Comparison of ENCODE assay signal across 20 cellular contexts in the genomic region with DNA sequence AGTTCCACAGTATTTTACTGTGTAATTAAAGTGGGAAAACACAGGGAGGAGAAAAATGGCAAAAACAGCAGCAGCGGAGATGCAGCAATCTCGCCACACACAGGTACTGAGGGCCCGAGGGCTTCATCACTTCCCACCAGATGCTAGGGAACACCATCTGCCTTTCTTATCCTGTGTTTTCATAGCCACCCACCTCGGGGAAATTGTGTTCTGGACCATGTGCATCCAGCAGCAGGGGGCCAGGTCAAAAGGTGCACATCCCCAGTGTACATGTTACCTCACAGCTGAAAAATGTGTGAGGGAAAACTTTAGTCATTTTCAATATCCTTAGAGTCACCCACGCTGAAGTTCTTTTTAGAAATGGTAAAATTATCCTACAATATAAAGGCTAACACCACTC.
"Had no signal": no experiment of that assay in that cellular context is flagged by ENCODE, and none has a peak within 500 bp of the region (broad histone marks: within the 10 kb centered on the region; RNA-seq: fewer than 3 reads in every experiment).

No MANE protein-coding gene starts in this region.

- H3K27ac ChIP-seq: colonic mucosa, lower lobe of right lung, prostate gland, upper lobe of left lung had no signal

- H3K4me3 ChIP-seq: colonic mucosa, lower lobe of right lung, prostate gland, upper lobe of left lung had no signal

- H3K4me1 ChIP-seq: colonic mucosa, lower lobe of right lung, prostate gland, upper lobe of left lung had no signal

- H3K4me3 Mint-ChIP-seq: activated naive CD4-positive, alpha-beta T cell treated with anti-CD3 and anti-CD28 coated beads for 36 hours; activated T-cell treated with anti-CD3 and anti-CD28 coated beads, Interleukin-2, amount 50 U/mL, for 4 hours; stimulated activated naive CD8-positive, alpha-beta T cell treated with anti-CD3 and anti-CD28 coated beads, Interleukin-15, amount 100 ng/mL, for 72 hours had no signal

- H3K27me3 ChIP-seq: colonic mucosa, upper lobe of left lung had no signal

- H3K36me3 ChIP-seq: prostate gland had no signal

- ATAC-seq: activated CD4-positive, CD25-positive, alpha-beta regulatory T cell treated with anti-CD3 and anti-CD28 coated beads, Interleukin-2, amount 50 U/mL, for 24 hours; activated T-cell treated with anti-CD3 and anti-CD28 coated beads, Interleukin-2, amount 50 U/mL, for 4 hours; lower lobe of right lung; right cardiac atrium; stimulated activated naive CD8-positive, alpha-beta T cell treated with anti-CD3 and anti-CD28 coated beads, Interleukin-15, amount 100 ng/mL, for 72 hours had no signal

- DNase-seq: activated CD4-positive, alpha-beta T cell treated with anti-CD3 and anti-CD28 coated beads, Interleukin-2, amount 50 U/mL, for 1 hour; activated CD8-positive, alpha-beta memory T cell treated with anti-CD3 and anti-CD28 coated beads, Interleukin-2, amount 50 U/mL, for 4 hours; activated naive CD4-positive, alpha-beta T cell treated with anti-CD3 and anti-CD28 coated beads for 36 hours; activated T-cell treated with anti-CD3 and anti-CD28 coated beads, Interleukin-2, amount 50 U/mL, for 4 hours; aorta; caudate nucleus; colonic mucosa; foreskin melanocyte; hypothalamus; lower lobe of right lung; midbrain; right cardiac atrium; small intestine; stimulated activated CD4-positive, alpha-beta T cell treated with anti-CD3 and anti-CD28 coated beads, Interleukin-4, amount 100 ng/mL, for 1 hour; stimulated activated naive CD8-positive, alpha-beta T cell treated with anti-CD3 and anti-CD28 coated beads, Interleukin-15, amount 100 ng/mL, for 72 hours; T-helper 1 cell; T-helper 9 cell; upper lobe of left lung had no signal

- H3K27ac Mint-ChIP-seq: activated naive CD4-positive, alpha-beta T cell treated with anti-CD3 and anti-CD28 coated beads for 36 hours; stimulated activated naive CD8-positive, alpha-beta T cell treated with anti-CD3 and anti-CD28 coated beads, Interleukin-15, amount 100 ng/mL, for 72 hours had no signal

- H3K27me3 Mint-ChIP-seq: stimulated activated naive CD8-positive, alpha-beta T cell treated with anti-CD3 and anti-CD28 coated beads, Interleukin-15, amount 100 ng/mL, for 72 hours had no signal

- H3K9me3 ChIP-seq: colonic mucosa, lower lobe of right lung, prostate gland, upper lobe of left lung had no signal

- H3K9me3 Mint-ChIP-seq: activated naive CD4-positive, alpha-beta T cell treated with anti-CD3 and anti-CD28 coated beads for 36 hours; activated T-cell treated with anti-CD3 and anti-CD28 coated beads, Interleukin-2, amount 50 U/mL, for 4 hours; stimulated activated naive CD8-positive, alpha-beta T cell treated with anti-CD3 and anti-CD28 coated beads, Interleukin-15, amount 100 ng/mL, for 72 hours had no signal

- H3K4me1 Mint-ChIP-seq: stimulated activated naive CD8-positive, alpha-beta T cell treated with anti-CD3 and anti-CD28 coated beads, Interleukin-15, amount 100 ng/mL, for 72 hours had no signal
